8 cellular contexts compared by ENCODE assay signal in the genomic region with DNA sequence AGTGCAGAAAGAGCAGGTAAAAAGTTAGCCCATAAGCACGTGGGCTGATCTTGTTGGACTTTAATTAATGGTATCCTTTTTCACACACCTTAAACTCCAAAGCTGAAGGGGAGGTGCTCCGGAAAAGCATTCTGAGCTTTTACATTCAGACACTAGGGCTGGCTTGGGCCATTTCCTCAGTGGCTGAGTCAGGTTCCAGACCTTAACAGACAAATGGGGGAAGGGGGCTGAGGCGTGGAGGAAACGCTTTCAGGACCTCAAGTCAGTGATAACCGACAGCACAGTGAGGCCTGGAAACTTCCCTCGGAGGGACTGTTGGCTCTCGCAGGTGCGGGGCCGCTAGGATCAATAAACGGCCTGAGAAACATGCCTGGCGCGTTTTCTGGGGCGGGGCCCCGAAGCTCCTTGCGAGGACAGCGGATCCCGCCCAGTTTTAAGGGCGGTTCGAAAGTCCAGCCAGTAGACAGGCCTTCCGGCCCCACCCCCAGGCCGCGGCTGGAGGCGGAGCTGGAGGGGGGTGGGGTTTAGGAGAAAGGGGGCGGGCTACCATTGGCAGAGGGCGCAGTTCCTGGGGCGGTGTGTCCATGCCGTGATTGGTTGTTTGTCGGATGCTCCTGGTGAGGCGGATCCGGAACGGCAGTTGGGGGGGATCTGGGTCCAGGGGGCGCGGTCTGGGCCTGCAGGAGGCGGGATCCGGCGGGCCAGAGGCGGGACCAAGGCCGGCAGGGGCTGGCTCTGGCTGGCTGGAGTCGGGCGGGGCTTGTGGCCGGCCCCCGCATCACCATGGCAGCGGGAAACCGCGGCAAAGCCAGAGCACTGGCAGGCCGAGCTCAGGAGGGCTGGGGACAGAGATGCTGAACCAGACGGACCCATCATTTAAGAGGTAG. TPM values are rescaled to one million over a fixed set of nuclear protein-coding genes. Genes with fewer than 3 reads are reported as not detected.
DNase-seq lines count a peak whose midpoint lies in the region; ATAC-seq and TF ChIP-seq lines count a peak whose summit lies in the region.

No MANE protein-coding gene starts in this region.

- no peaks in the 10 kb centered on the region for H3K9me3 ChIP-seq in BLaER1

- ATAC-seq in GM19324 (IDR thresholded peaks at IDR 0.05; ENCODE audit: low FRiP score, unreplicated experiment): peak; percentile 95
- peak; percentile 94 for ATAC-seq in HG03460 (IDR thresholded peaks at IDR 0.05; ENCODE audit: unreplicated experiment)
- ATAC-seq in left colon: peak; percentile 93

- H3K27ac ChIP-seq in BLaER1 (peak overlapping the region; percentile 84), coronary artery (peak overlapping the region; percentile 76 to 95)

- no peak for TF ChIP-seq CTCF in coronary artery (IDR thresholded peaks at IDR 0.05)

- DNase-seq in NCI-H524 treated with DMSO at 0.1 percent for 48 hours (lab: John Stamatoyannopoulos, UW): peak; percentile 75
- DNase-seq in activated CD4-positive, alpha-beta T cell treated with anti-CD3 and anti-CD28 coated beads for 48 hours: peak; percentile 96
- DNase-seq in coronary artery (ENCODE audit: low spot score): peak; percentile 98
- DNase-seq in left colon: peak; percentile 97 to 98
- peak; percentile 87 to 91 for DNase-seq in stimulated activated CD4-positive, alpha-beta T cell treated with anti-CD3 and anti-CD28 coated beads, Interleukin-1b, Interleukin-23, amount 100 ng/mL, for 4 hours (ENCODE audit: low read depth in 2 of 2)

- peak overlapping the region; percentile 88 for H3K4me2 ChIP-seq in BLaER1

- no peaks in the 10 kb centered on the region for H3K27me3 ChIP-seq in BLaER1

- no peaks in the 10 kb centered on the region for H3K36me3 ChIP-seq in BLaER1

- H3K4me1 ChIP-seq in BLaER1: peaks cover 17% of the 10 kb centered on the region

- no peaks in the 10 kb centered on the region for H4K20me1 ChIP-seq in BLaER1

- H3K9ac ChIP-seq in BLaER1: peak overlapping the region; percentile 76

- H3K4me3 ChIP-seq in BLaER1 (peak overlapping the region; percentile 64), coronary artery (peak overlapping the region; percentile 71)

- intact Hi-C loops in left colon (cut with DNase I, micrococcal nuclease): no loop called here

RNA-seq across cellular contexts. Expression of a gene that starts 8.0 kb away (rescaled TPM):
- 10 to 100 TPM in 1 of 2 donors, 1 to 10 TPM in 1; 8.5 to 10.1 TPM for total RNA-seq in left colon

RNA-seq across cellular contexts. Expression of a gene that starts 10.4 kb away (rescaled TPM):
- 10 to 100 TPM in 1 of 2 donors, 1 to 10 TPM in 1; 7.7 to 14.2 TPM for total RNA-seq in left colon

RNA-seq across cellular contexts. Expression of a gene that starts 14.2 kb away (rescaled TPM):
- total RNA-seq in left colon: 1 to 10 TPM in 1 of 2 donors, under 1 TPM in 1; 0.73 to 3.1 TPM

RNA-seq across cellular contexts. Expression of a gene that starts 15.2 kb away (rescaled TPM):
- total RNA-seq in left colon: 100 to 1,000 TPM in 1 of 2 donors, 10 to 100 TPM in 1; 11.5 to 100 TPM

RNA-seq across cellular contexts. Expression of a gene that starts 47.4 kb away (rescaled TPM):
- total RNA-seq in left colon: 10 to 100 TPM; 19.1 to 23.0 TPM

Comparison
In these comparisons a context has a peak if more than half of its experiments do, and no peak if none do; other contexts are left out.
1. Peak in every context shown above with its lines: DNase-seq, ATAC-seq, H3K4me3 ChIP-seq and H3K27ac ChIP-seq.